11 cellular contexts compared by ENCODE assay signal in genomic region chr17:1000597-1001490, GRCh38. TPM values are rescaled to one million over a fixed set of nuclear protein-coding genes. Genes with fewer than 3 reads are reported as not detected.
DNase-seq lines count a peak whose midpoint lies in the region; ATAC-seq and TF ChIP-seq lines count a peak whose summit lies in the region.
"Had no signal": no experiment of that assay in that cellular context is flagged by ENCODE, and none has a peak within 500 bp of the region (broad histone marks: within the 10 kb centered on the region; RNA-seq: fewer than 3 reads in every experiment).

No MANE protein-coding gene starts in this region.

- DNase-seq in DMS 273 treated with DMSO at 0.1 percent for 48 hours (lab: John Stamatoyannopoulos, UW) (peak; percentile 18), SJCRH30 (peak; percentile 84 to 89), fibroblast of villous mesenchyme (ENCODE audit: low read depth) (peak; percentile 77), osteoblast (ENCODE audit: insufficient read length, low spot score, missing footprints) (peak; percentile 79), GM13976 (ENCODE audit: low spot score) (no peak), progenitor cell of endocrine pancreas (ENCODE audit: low spot score, unreplicated experiment) (no peak), NCI-H774 (lab: John Stamatoyannopoulos, UW) (no peak)
- DNase-seq: activated CD4-positive, alpha-beta T cell treated with anti-CD3 and anti-CD28 coated beads for 1 hour; central memory CD4-positive, alpha-beta T cell; mammary epithelial cell had no signal

- peaks cover 10% of the 10 kb centered on the region for H3K4me1 Mint-ChIP-seq in progenitor cell of endocrine pancreas (ENCODE audit: low read depth)

- TF ChIP-seq CTCF in fibroblast of villous mesenchyme (IDR thresholded peaks at IDR 0.05; ENCODE audit: insufficient read depth, low read depth, low read length): no peak
- no peak for TF ChIP-seq CTCF in osteoblast (IDR thresholded peaks at IDR 0.05; ENCODE audit: extremely low read depth, low read depth, low read length)
- no peak for TF ChIP-seq CTCF in GM13976 (IDR thresholded peaks at IDR 0.05; ENCODE audit: borderline replicate concordance, control extremely low read depth, extremely low read depth, insufficient read depth, missing control alignments)
- no peak for TF ChIP-seq CTCF in progenitor cell of endocrine pancreas (IDR thresholded peaks at IDR 0.05; ENCODE audit: unreplicated experiment)

- no peak overlapping the region for H2AFZ ChIP-seq in osteoblast (ENCODE audit: low read length)

- no peak for ATAC-seq in HG02763 (IDR thresholded peaks at IDR 0.05; ENCODE audit: unreplicated experiment)

- H3K27ac ChIP-seq in SJCRH30: peak overlapping the region; percentile 93
- peak overlapping the region; percentile 87 for H3K27ac ChIP-seq in osteoblast (ENCODE audit: low read depth, low read length)

- peaks cover 59% of the 10 kb centered on the region for H4K20me1 ChIP-seq in osteoblast (ENCODE audit: insufficient read depth, low read length)

- H3K9me3 ChIP-seq in SJCRH30 (replicated peaks) (no peaks in the 10 kb centered on the region), osteoblast (ENCODE audit: low read depth, low read length) (no peaks in the 10 kb centered on the region)

- no peaks in the 10 kb centered on the region for H3K27me3 Mint-ChIP-seq in progenitor cell of endocrine pancreas

- peak overlapping the region; percentile 43 for H3K4me2 ChIP-seq in osteoblast (ENCODE audit: insufficient read depth, low read length)

- H3K79me2 ChIP-seq in osteoblast (ENCODE audit: insufficient read depth, low read length): peaks cover 29% of the 10 kb centered on the region

- H3K4me1 ChIP-seq in SJCRH30 (peaks cover 36% of the 10 kb centered on the region), osteoblast (ENCODE audit: insufficient read depth, low read length) (peaks cover 58% of the 10 kb centered on the region)

- H3K27me3 ChIP-seq in SJCRH30 (no peaks in the 10 kb centered on the region), osteoblast (ENCODE audit: insufficient read depth, low read length) (no peaks in the 10 kb centered on the region)

- H3K36me3 ChIP-seq in SJCRH30: peaks cover 27% of the 10 kb centered on the region
- peaks cover 55% of the 10 kb centered on the region for H3K36me3 ChIP-seq in osteoblast (ENCODE audit: insufficient read depth, low read length)

- in situ Hi-C loops in GM13976 (cut with MboI; ENCODE audit: low sequenced_read_pairs, unreplicated experiment): no loop called here

- no peak overlapping the region for H3K27ac Mint-ChIP-seq in progenitor cell of endocrine pancreas

- no peak overlapping the region for H3K4me3 Mint-ChIP-seq in progenitor cell of endocrine pancreas (ENCODE audit: low read depth)

- H3K4me3 ChIP-seq in SJCRH30 (no peak overlapping the region), fibroblast of villous mesenchyme (ENCODE audit: low read depth, low read length) (no peak overlapping the region), osteoblast (ENCODE audit: insufficient read depth, low read length) (peak overlapping the region; percentile 5)

- no peaks in the 10 kb centered on the region for H3K9me3 Mint-ChIP-seq in progenitor cell of endocrine pancreas (ENCODE audit: low read depth)

- peaks cover 11% of the 10 kb centered on the region for H3K36me3 Mint-ChIP-seq in progenitor cell of endocrine pancreas (ENCODE audit: insufficient read depth)

RNA-seq across cellular contexts. Expression of gene TIMM22, which starts 3.9 kb away (rescaled TPM):
- 15.6 and 17.4 TPM in 2 replicates for total RNA-seq in SJCRH30 (2014; rRNA removed; shearing (Covaris generic))
- total RNA-seq in fibroblast of villous mesenchyme (16.8 and 20.3 TPM in 2 replicates), osteoblast (10.5 and 10.6 TPM in 2 replicates), progenitor cell of endocrine pancreas (14.1 and 14.3 TPM in 2 replicates)

RNA-seq across cellular contexts. Expression of gene NXN, which starts 21.3 kb away (rescaled TPM):
- total RNA-seq in SJCRH30 (2014; rRNA removed; shearing (Covaris generic)): 32.8 and 35.2 TPM in 2 replicates
- total RNA-seq in fibroblast of villous mesenchyme: 91.5 and 124 TPM in 2 replicates
- total RNA-seq in osteoblast: 60.7 and 68.8 TPM in 2 replicates
- total RNA-seq in progenitor cell of endocrine pancreas: 53.1 and 56.0 TPM in 2 replicates

Comparison
In these comparisons a context has a peak if more than half of its experiments do, and no peak if none do; other contexts are left out.
1. DNase-seq: peak in DMS 273 treated with DMSO at 0.1 percent for 48 hours (single experiment), SJCRH30 (2 of 2), fibroblast of villous mesenchyme (single experiment) and osteoblast (single experiment); none in GM13976 (single experiment), progenitor cell of endocrine pancreas (single experiment) and NCI-H774 (single experiment).